1 cellular context compared by ENCODE assay signal in genomic region chr2:55031505-55031904, GRCh38.
TF ChIP-seq lines count a peak whose summit lies in the region.

No MANE protein-coding gene starts in this region.

TF ChIP-seq in HepG2, 621 proteins besides CTCF, POLR2A, EP300 and RAD21 (continued from another document):
- TF ChIP-seq IRF2 (CRISPR knock-in tag; IDR thresholded peaks at IDR 0.05), result no peak
- no peak for TF ChIP-seq ZNF235 (CRISPR knock-in tag; IDR thresholded peaks at IDR 0.05; ENCODE audit: borderline replicate concordance)
- TF ChIP-seq MEF2D (CRISPR knock-in tag; IDR thresholded peaks at IDR 0.05), result no peak
